ENCODE assay signal across 2 cellular contexts in the genomic region with DNA sequence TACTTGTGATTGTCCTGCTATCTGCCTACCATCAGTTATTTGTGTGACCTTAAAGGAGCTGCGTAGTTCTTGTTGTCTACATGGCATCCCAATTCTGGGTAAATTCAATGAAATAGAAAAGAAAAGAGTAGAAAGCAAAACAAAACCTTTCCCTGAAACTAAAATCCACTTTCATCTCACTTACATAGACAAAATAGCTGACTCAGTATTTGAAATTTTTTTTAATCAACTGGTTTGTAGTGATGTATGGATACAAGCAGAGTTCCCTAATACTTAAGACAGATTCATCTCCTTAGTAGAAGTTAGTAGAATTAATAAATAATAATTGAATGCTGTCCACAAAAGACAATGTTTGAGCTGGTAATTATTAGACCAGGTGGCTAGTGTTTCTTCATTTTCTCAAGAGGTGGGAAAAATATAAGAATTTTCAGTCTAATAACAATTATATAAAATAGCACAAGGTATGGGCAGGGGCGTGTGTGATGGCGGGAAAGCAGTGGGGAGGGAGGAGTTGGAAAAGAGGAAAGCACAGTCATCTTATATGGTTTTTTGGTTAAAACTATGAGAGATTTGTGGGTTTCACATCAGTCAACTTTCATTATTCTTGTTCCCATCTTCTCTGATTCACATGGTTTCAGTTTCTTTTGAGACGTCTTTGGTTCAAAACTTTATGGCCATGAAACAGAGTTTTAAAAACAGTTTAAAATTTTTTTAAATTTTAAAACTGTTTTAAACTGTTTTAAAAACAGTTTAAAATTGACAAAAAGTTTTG.
TF ChIP-seq lines count a peak whose summit lies in the region.

No MANE protein-coding gene starts in this region.

TF ChIP-seq in HepG2, 621 proteins besides CTCF, POLR2A, EP300 and RAD21:
- TF ChIP-seq DMAP1 (CRISPR knock-in tag; IDR thresholded peaks at IDR 0.05) (no peak), MAFK (conservative IDR thresholded peaks at IDR 0.05 in 1 of 2, IDR thresholded peaks at IDR 0.05 in 1 of 2; ENCODE audit: low read length in 2 of 2) (peak; percentile 73 to 92), MAFF (IDR thresholded peaks at IDR 0.05; ENCODE audit: low read depth, low read length) (peak; percentile 85)

TF ChIP-seq in SK-N-SH, 30 proteins besides CTCF, POLR2A, EP300 and RAD21:
- no peak for TF ChIP-seq TAF1 (IDR thresholded peaks at IDR 0.05; ENCODE audit: borderline replicate concordance, low read depth, low read length)
- TF ChIP-seq NRF1 (IDR thresholded peaks at IDR 0.05; ENCODE audit: low read depth, low read length), result no peak
- TF ChIP-seq SIN3A (IDR thresholded peaks at IDR 0.05; ENCODE audit: borderline replicate concordance, low read depth, low read length), result no peak
- TF ChIP-seq USF1 (IDR thresholded peaks at IDR 0.05; ENCODE audit: borderline replicate concordance, low read depth), result no peak
